In the genomic region with DNA sequence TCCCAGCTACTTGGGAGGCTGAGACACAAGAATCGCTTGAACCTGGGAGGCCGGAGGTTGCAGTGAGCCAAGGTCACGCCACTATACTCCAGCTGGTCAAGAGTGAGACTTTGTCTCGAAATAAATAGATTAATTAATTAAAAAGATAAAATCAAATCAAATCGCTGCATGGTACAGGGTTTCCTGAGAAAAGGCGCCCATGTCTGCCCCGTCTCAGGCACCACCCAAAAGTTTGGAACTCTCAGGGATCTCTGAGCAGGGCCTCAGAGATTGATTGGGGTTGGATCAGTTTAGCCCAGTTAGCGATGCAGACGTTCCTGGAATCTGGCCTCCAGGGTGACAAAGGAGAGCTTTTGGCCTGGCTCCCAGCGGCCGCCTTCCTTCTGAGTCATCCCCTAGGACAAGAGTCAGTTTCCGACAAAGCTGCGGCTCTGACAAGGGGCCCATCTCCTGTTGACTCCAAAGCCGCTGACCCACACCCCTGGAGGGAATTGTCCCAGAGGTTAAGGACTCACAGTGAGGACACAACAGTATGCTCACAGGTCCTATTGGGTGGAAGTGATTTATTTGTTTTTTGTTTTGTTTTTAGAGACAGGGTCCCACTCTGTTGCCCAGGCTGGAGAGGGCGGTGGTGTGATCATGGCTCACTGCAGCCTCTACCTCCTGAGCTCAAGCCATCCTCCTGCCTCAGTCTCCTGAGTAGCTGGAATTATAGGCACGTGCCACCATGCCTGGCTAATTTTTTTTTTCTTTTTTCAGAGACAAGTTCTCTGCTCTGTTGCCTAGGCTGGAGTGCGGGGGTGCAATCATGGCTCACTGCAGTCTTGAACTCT, we compare ENCODE assay signal across 6 cellular contexts. TPM values are rescaled to one million over a fixed set of nuclear protein-coding genes. Genes with fewer than 3 reads are reported as not detected.
DNase-seq lines count a peak whose midpoint lies in the region; ATAC-seq lines count a peak whose summit lies in the region.

No MANE protein-coding gene starts in this region.

- peaks cover 2% of the 10 kb centered on the region for H3K36me3 ChIP-seq in mesendoderm (ENCODE audit: control insufficient read depth, insufficient read depth, low read length)

- H2BK15ac ChIP-seq in mesendoderm (replicated peaks; ENCODE audit: low read depth): no peak overlapping the region

- no peak overlapping the region for H3K9ac ChIP-seq in mesendoderm (ENCODE audit: low read length)

- H3K27me3 Mint-ChIP-seq in activated T-cell treated with anti-CD3 and anti-CD28 coated beads, Interleukin-2, amount 50 U/mL, for 72 hours (ENCODE audit: low read depth): no peaks in the 10 kb centered on the region

- H3K4me1 Mint-ChIP-seq in activated T-cell treated with anti-CD3 and anti-CD28 coated beads, Interleukin-2, amount 50 U/mL, for 72 hours (ENCODE audit: low read depth): peaks cover 5% of the 10 kb centered on the region

- H2AK5ac ChIP-seq in mesendoderm (ENCODE audit: low read length): no peak overlapping the region

- H3K56ac ChIP-seq in mesendoderm (ENCODE audit: low read length): no peak overlapping the region

- DNase-seq in GM04504 (ENCODE audit: low read depth) (peak; percentile 61), amniotic stem cell (lab: John Stamatoyannopoulos, UW) (peak; percentile 70), mesendoderm (peak; percentile 89)
- no peak for DNase-seq in activated T-cell treated with anti-CD3 and anti-CD28 coated beads, Interleukin-2, amount 50 U/mL, for 72 hours

- H3K79me2 ChIP-seq in mesendoderm (ENCODE audit: control insufficient read depth, insufficient read depth, low read length): no peaks in the 10 kb centered on the region

- H3K27me3 ChIP-seq in mesendoderm (ENCODE audit: insufficient read depth, low read length, poor library complexity): no peaks in the 10 kb centered on the region

- no peak overlapping the region for H3K23ac ChIP-seq in mesendoderm (ENCODE audit: low read length)

- H3K4me1 ChIP-seq in mesendoderm (ENCODE audit: control insufficient read depth, low read depth, low read length): no peaks in the 10 kb centered on the region

- H2BK120ac ChIP-seq in mesendoderm (ENCODE audit: low read depth, low read length): no peak overlapping the region

- H3K9me3 Mint-ChIP-seq in activated T-cell treated with anti-CD3 and anti-CD28 coated beads, Interleukin-2, amount 50 U/mL, for 72 hours: no peaks in the 10 kb centered on the region

- H3K79me1 ChIP-seq in mesendoderm (ENCODE audit: low read length): no peaks in the 10 kb centered on the region

- H4K5ac ChIP-seq in mesendoderm (ENCODE audit: low read length): no peak overlapping the region

- no peak overlapping the region for H3K27ac Mint-ChIP-seq in activated T-cell treated with anti-CD3 and anti-CD28 coated beads, Interleukin-2, amount 50 U/mL, for 72 hours

- H3K4me3 Mint-ChIP-seq in activated T-cell treated with anti-CD3 and anti-CD28 coated beads, Interleukin-2, amount 50 U/mL, for 72 hours: no peak overlapping the region

- H3K4me3 ChIP-seq in mesendoderm (ENCODE audit: low read length): no peak overlapping the region

- no peak overlapping the region for H3K18ac ChIP-seq in mesendoderm (ENCODE audit: low read length)

- peak overlapping the region; percentile 51 for H3K27ac ChIP-seq in mesendoderm (ENCODE audit: low read depth, low read length)

- no peak overlapping the region for H2BK5ac ChIP-seq in mesendoderm (ENCODE audit: low read length)

- no peak for ATAC-seq in activated T-cell treated with anti-CD3 and anti-CD28 coated beads, Interleukin-2, amount 50 U/mL, for 72 hours (replicated peaks in 1 of 2)
- ATAC-seq in HG03442 (IDR thresholded peaks at IDR 0.05; ENCODE audit: unreplicated experiment): no peak
- no peak for ATAC-seq in HG03095 (IDR thresholded peaks at IDR 0.05; ENCODE audit: unreplicated experiment)

- H3K4me2 ChIP-seq in mesendoderm (ENCODE audit: low read length): no peak overlapping the region

- H3K36me3 Mint-ChIP-seq in activated T-cell treated with anti-CD3 and anti-CD28 coated beads, Interleukin-2, amount 50 U/mL, for 72 hours (ENCODE audit: insufficient read depth in 2 of 2): peaks cover 0 to 3% of the 10 kb centered on the region in 2 donors

- H4K8ac ChIP-seq in mesendoderm (ENCODE audit: low read depth, low read length): no peak overlapping the region

- no peak overlapping the region for H3K4ac ChIP-seq in mesendoderm (ENCODE audit: low read depth, low read length)

- WGBS in mesendoderm (ENCODE audit: extremely low coverage, insufficient coverage, low lambda C conversion rate): no CpG with 5 or more reads among the region's 17 CpGs

RNA-seq across cellular contexts. Expression of a gene that starts 6.8 kb away (rescaled TPM):
- 17.1 TPM for polyA plus RNA-seq in mesendoderm (2013, experiment 1 of 2)
- polyA plus RNA-seq in mesendoderm (2013, experiment 2 of 2): 16.6 TPM
- 10 to 100 TPM; 37.8 to 42.2 TPM for total RNA-seq in activated T-cell treated with anti-CD3 and anti-CD28 coated beads, Interleukin-2, amount 50 U/mL, for 72 hours

RNA-seq across cellular contexts. Expression of a gene that starts 24.5 kb away (rescaled TPM):
- 11.3 TPM for polyA plus RNA-seq in mesendoderm (2013, experiment 1 of 2)
- 11.6 TPM for polyA plus RNA-seq in mesendoderm (2013, experiment 2 of 2)
- total RNA-seq in activated T-cell treated with anti-CD3 and anti-CD28 coated beads, Interleukin-2, amount 50 U/mL, for 72 hours: 10 to 100 TPM in 1 of 2 donors, 1 to 10 TPM in 1; 9.1 to 11.8 TPM

RNA-seq across cellular contexts. Expression of a gene that starts 24.6 kb away (rescaled TPM):
- polyA plus RNA-seq in mesendoderm (2013, experiment 1 of 2): 12.8 TPM
- polyA plus RNA-seq in mesendoderm (2013, experiment 2 of 2): 12.5 TPM
- 10 to 100 TPM; 13.1 to 13.6 TPM for total RNA-seq in activated T-cell treated with anti-CD3 and anti-CD28 coated beads, Interleukin-2, amount 50 U/mL, for 72 hours

RNA-seq across cellular contexts. Expression of a gene that starts 38.5 kb away (rescaled TPM):
- 139 TPM for polyA plus RNA-seq in mesendoderm (2013, experiment 1 of 2)
- 136 TPM for polyA plus RNA-seq in mesendoderm (2013, experiment 2 of 2)
- 10 to 100 TPM; 40.5 to 53.5 TPM for total RNA-seq in activated T-cell treated with anti-CD3 and anti-CD28 coated beads, Interleukin-2, amount 50 U/mL, for 72 hours

RNA-seq across cellular contexts. Expression of a gene that starts 44.0 kb away (rescaled TPM):
- 15.9 TPM for polyA plus RNA-seq in mesendoderm (2013, experiment 1 of 2)
- polyA plus RNA-seq in mesendoderm (2013, experiment 2 of 2): 15.6 TPM
- 10 to 100 TPM; 30.6 to 35.7 TPM for total RNA-seq in activated T-cell treated with anti-CD3 and anti-CD28 coated beads, Interleukin-2, amount 50 U/mL, for 72 hours

Comparison
In these comparisons a context has a peak if more than half of its experiments do, and no peak if none do; other contexts are left out.
1. DNase-seq: peak in GM04504 (single experiment), amniotic stem cell (single experiment) and mesendoderm (single experiment); none in activated T-cell treated with anti-CD3 and anti-CD28 coated beads, Interleukin-2, amount 50 U/mL, for 72 hours (0 of 2).